ENCODE assay signal across 16 cellular contexts in genomic region chr10:116708386-116708785, GRCh38. TPM values are rescaled to one million over a fixed set of nuclear protein-coding genes. Genes with fewer than 3 reads are reported as not detected.
A peak's percentile ranks its signal among the peaks of the same experiment; 100 is the strongest.
DNase-seq lines count a peak whose midpoint lies in the region; ATAC-seq and TF ChIP-seq lines count a peak whose summit lies in the region.
"Had no signal": no experiment of that assay in that cellular context is flagged by ENCODE, and none has a peak within 500 bp of the region (broad histone marks: within the 10 kb centered on the region; RNA-seq: fewer than 3 reads in every experiment).

No MANE protein-coding gene starts in this region.

- peak overlapping the region; percentile 52 for H3K9ac ChIP-seq in mesenchymal stem cell (ENCODE audit: low read length)

- peaks cover 29% of the 10 kb centered on the region for H3K79me1 ChIP-seq in mesenchymal stem cell (replicated peaks; ENCODE audit: low read length, poor library complexity, severe bottlenecking)

- H3K4me3 Mint-ChIP-seq in HFFc6: no peak overlapping the region
- H3K4me3 Mint-ChIP-seq: brain, immature natural killer cell, natural killer cell had no signal

- peaks cover 23% of the 10 kb centered on the region for H3K4me1 Mint-ChIP-seq in HFFc6 (ENCODE audit: low read depth)
- H3K4me1 Mint-ChIP-seq: immature natural killer cell, natural killer cell had no signal

- WGBS in mesenchymal stem cell: 86% methylated on average over 1 of the region's 2 CpGs

- no peak for ATAC-seq in GM21381 (IDR thresholded peaks at IDR 0.05; ENCODE audit: unreplicated experiment)
- ATAC-seq: natural killer cell had no signal

- DNase-seq in ACHN: peak; percentile 64
- peak; percentile 81 for DNase-seq in HFFc6
- peak in 4 of 10 donors; percentile 53 to 78 (median 72) for DNase-seq in dorsolateral prefrontal cortex
- DNase-seq in mesenchymal stem cell: no peak
- no peak for DNase-seq in ecto neural progenitor cell (ENCODE audit: low spot score)
- no peak for DNase-seq in GM20000 (ENCODE audit: low spot score)
- DNase-seq in NCI-H1694 treated with DMSO at 0.1 percent for 48 hours (lab: John Stamatoyannopoulos, UW): no peak
- DNase-seq: activated T-cell treated with anti-CD3 and anti-CD28 coated beads, Interleukin-2, amount 50 U/mL, for 48 hours; DMS79 treated with DMSO at 0.1 percent for 48 hours; immature natural killer cell; KG1; natural killer cell; NCI-H1930; small intestine had no signal

- H4K91ac ChIP-seq in mesenchymal stem cell (ENCODE audit: low read length): no peak overlapping the region

- H3K27ac ChIP-seq in dorsolateral prefrontal cortex (peak overlapping the region in 52 of 59 donors; percentile 11 to 89 (median 74)), mesenchymal stem cell (ENCODE audit: low read length, poor library complexity, severe bottlenecking) (peak overlapping the region; percentile 79)

- H3K4me3 ChIP-seq in dorsolateral prefrontal cortex (no peak overlapping the region), mesenchymal stem cell (ENCODE audit: insufficient read depth in 1 of 2, low read depth in 1 of 2, low read length in 2 of 2) (peak overlapping the region in 1 of 2 experiments; percentile 58)

- no peak overlapping the region for H2BK12ac ChIP-seq in mesenchymal stem cell (ENCODE audit: low read length in 2 of 2)

- TF ChIP-seq CTCF in HFFc6 (IDR thresholded peaks at IDR 0.05) (no peak), dorsolateral prefrontal cortex (IDR thresholded peaks at IDR 0.05 in 54 of 56, conservative IDR thresholded peaks at IDR 0.05 in 2 of 56; ENCODE audit: low read depth in 1 of 56, partially characterized antibody in 56 of 56) (no peak), GM20000 (IDR thresholded peaks at IDR 0.05; ENCODE audit: extremely low read depth, missing control alignments) (no peak)

- intact Hi-C loops in dorsolateral prefrontal cortex (cut with DNase I): no loop called here

- H3K4me1 ChIP-seq in mesenchymal stem cell (ENCODE audit: control insufficient read depth, insufficient read depth, low read depth, low read length): peaks cover 37% of the 10 kb centered on the region

- no peaks in the 10 kb centered on the region; the same call in 1 of the 2 replicates for H3K27me3 Mint-ChIP-seq in HFFc6 (ENCODE audit: insufficient read depth)

- no peaks in the 10 kb centered on the region for H3K27me3 ChIP-seq in dorsolateral prefrontal cortex
- no peaks in the 10 kb centered on the region for H3K27me3 ChIP-seq in mesenchymal stem cell (ENCODE audit: control insufficient read depth in 1 of 2, insufficient read depth in 1 of 2, low read length in 2 of 2)

- H4K8ac ChIP-seq in mesenchymal stem cell (ENCODE audit: low read length): no peak overlapping the region

- no peak overlapping the region for H3K14ac ChIP-seq in mesenchymal stem cell (ENCODE audit: low read length in 2 of 2)

- H3K18ac ChIP-seq in mesenchymal stem cell (ENCODE audit: low read depth in 1 of 2, low read length in 2 of 2): no peak overlapping the region

- no peak overlapping the region for H3K4ac ChIP-seq in mesenchymal stem cell (ENCODE audit: low read depth in 1 of 2, low read length in 2 of 2)

- no peak overlapping the region for H3K23ac ChIP-seq in mesenchymal stem cell (ENCODE audit: low read length in 2 of 2)

- H3K9me3 Mint-ChIP-seq in HFFc6: no peaks in the 10 kb centered on the region
- H3K9me3 Mint-ChIP-seq: immature natural killer cell, natural killer cell had no signal

- H2BK120ac ChIP-seq in mesenchymal stem cell (ENCODE audit: low read depth, low read length): no peak overlapping the region

- peaks cover 10% of the 10 kb centered on the region; the same call in 1 of the 2 replicates for H3K36me3 Mint-ChIP-seq in HFFc6 (ENCODE audit: low read depth)
- H3K36me3 Mint-ChIP-seq: immature natural killer cell, natural killer cell had no signal

- H2BK5ac ChIP-seq in mesenchymal stem cell (ENCODE audit: low read depth, low read length, poor library complexity, severe bottlenecking): no peak overlapping the region

- H3K36me3 ChIP-seq in mesenchymal stem cell (ENCODE audit: control insufficient read depth in 1 of 2, insufficient read depth in 2 of 2, low read depth in 1 of 2, low read length in 2 of 2): peaks cover 6 to 35% of the 10 kb centered on the region in 2 experiments

- no peak overlapping the region for H2AK5ac ChIP-seq in mesenchymal stem cell (ENCODE audit: low read length, severe bottlenecking)

- in situ Hi-C loops in ACHN (cut with HindIII; ENCODE audit: low pct_ligation_motif_present, low pct_unique_long_range_greater_than_20kb, low sequenced_read_pairs): no loop called here

- H2AFZ ChIP-seq in mesenchymal stem cell (ENCODE audit: low read depth, low read length): no peak overlapping the region

- peak overlapping the region; percentile 55 for H3K27ac Mint-ChIP-seq in HFFc6
- H3K27ac Mint-ChIP-seq: immature natural killer cell, natural killer cell had no signal

- no peaks in the 10 kb centered on the region for H3K9me3 ChIP-seq in mesenchymal stem cell (ENCODE audit: control insufficient read depth, low read length)

- no peak overlapping the region for H3K4me2 ChIP-seq in mesenchymal stem cell (ENCODE audit: low read length, poor library complexity, severe bottlenecking)

- H2BK15ac ChIP-seq in mesenchymal stem cell (ENCODE audit: low read depth, poor library complexity, severe bottlenecking): no peak overlapping the region

RNA-seq across cellular contexts. Expression of gene HSPA12A, which starts 34.0 kb away (rescaled TPM):
- 10 to 100 TPM; 16.6 to 19.4 (median 17.7) TPM for total RNA-seq in HFFc6 (2021; fragmentation: NEBNext Ultra II Directional; extraction: Animal tissue kit (Norgen Biotek cat#: 25700))
- total RNA-seq in dorsolateral prefrontal cortex: 100 to 1,000 TPM in 118 of 120 experiments, 10 to 100 TPM in 2; 81.7 to 241 (median 174) TPM
- 3.9 TPM for polyA plus RNA-seq in mesenchymal stem cell (2013, experiment 1 of 2)
- polyA plus RNA-seq in mesenchymal stem cell (2013, experiment 2 of 2): 3.8 TPM

Comparison
In these comparisons a context has a peak if more than half of its experiments do, and no peak if none do; other contexts are left out.
1. DNase-seq: peak in ACHN (single experiment) and HFFc6 (single experiment); none in mesenchymal stem cell (single experiment), ecto neural progenitor cell (single experiment), GM20000 (single experiment) and NCI-H1694 treated with DMSO at 0.1 percent for 48 hours (single experiment).
2. RNA of gene HSPA12A, which starts 34.0 kb away (total RNA-seq): 81.7 to 241 TPM in dorsolateral prefrontal cortex; 16.6 to 19.4 TPM in HFFc6; every median in the first group is over 4 times any median in the second.